1 cellular context compared by ENCODE assay signal in genomic region chr2:42906115-42906556, GRCh38.
TF ChIP-seq lines count a peak whose summit lies in the region.

No MANE protein-coding gene starts in this region.

TF ChIP-seq in SK-N-SH, 30 proteins besides CTCF, POLR2A, EP300 and RAD21 (continued from another document):
- TF ChIP-seq ZBTB33 (IDR thresholded peaks at IDR 0.05; ENCODE audit: borderline replicate concordance, low read depth) (no peak), FOXJ3 (CRISPR knock-in tag; IDR thresholded peaks at IDR 0.05) (no peak)
TF ChIP-seq in SK-N-SH: peak in this region for 0.
